21 cellular contexts compared by ENCODE assay signal in genomic region chr18:30888344-30888743, GRCh38.
"Had no signal": no experiment of that assay in that cellular context is flagged by ENCODE, and none has a peak within 500 bp of the region (broad histone marks: within the 10 kb centered on the region; RNA-seq: fewer than 3 reads in every experiment).

No MANE protein-coding gene starts in this region.

- H3K4me3 ChIP-seq: colonic mucosa, esophagus squamous epithelium, gastrocnemius medialis, heart right ventricle, left lung, lower lobe of right lung had no signal

- H3K27ac ChIP-seq: colonic mucosa, epithelial cell of prostate, esophagus squamous epithelium, gastrocnemius medialis, heart right ventricle, left lung, lower lobe of right lung had no signal

- H3K4me1 ChIP-seq: colonic mucosa, esophagus squamous epithelium, gastrocnemius medialis, heart right ventricle, left lung, lower lobe of right lung had no signal

- DNase-seq: colonic mucosa; cortex of kidney; effector CD8-positive, alpha-beta T cell; effector memory CD8-positive, alpha-beta T cell; endodermal cell; erythroblast; esophagus squamous epithelium; foreskin fibroblast; foreskin melanocyte; gastrocnemius medialis; glutamatergic neuron; head of caudate nucleus; heart right ventricle; hippocampal formation; left cardiac atrium; left lung; left ventricle myocardium superior; lower lobe of right lung; midbrain; naive B cell had no signal

- H3K27me3 ChIP-seq: colonic mucosa, esophagus squamous epithelium, gastrocnemius medialis, heart right ventricle, left lung had no signal

- H3K36me3 ChIP-seq: colonic mucosa, esophagus squamous epithelium, gastrocnemius medialis, heart right ventricle, left lung, lower lobe of right lung had no signal
